Comparison of ENCODE assay signal across 14 cellular contexts in genomic region chr6:25296217-25296905, GRCh38. TPM values are rescaled to one million over a fixed set of nuclear protein-coding genes. Genes with fewer than 3 reads are reported as not detected.
DNase-seq lines count a peak whose midpoint lies in the region; ATAC-seq and TF ChIP-seq lines count a peak whose summit lies in the region.
"Had no signal": no experiment of that assay in that cellular context is flagged by ENCODE, and none has a peak within 500 bp of the region (broad histone marks: within the 10 kb centered on the region; RNA-seq: fewer than 3 reads in every experiment).

No MANE protein-coding gene starts in this region.

- H3K9ac ChIP-seq in skeletal muscle tissue (ENCODE audit: low read depth in 1 of 3, low read length in 3 of 3), result no peak overlapping the region

- DNase-seq in GM12865 (ENCODE audit: low read depth), result peak; percentile 8
- DNase-seq in breast epithelium (ENCODE audit: low spot score in 2 of 2), result no peak
- peak; percentile 80 for DNase-seq in islet precursor cell
- no peak for DNase-seq in stimulated activated naive CD4-positive, alpha-beta T cell (lab: John Stamatoyannopoulos, UW)
- no peak for DNase-seq in EL
- DNase-seq: activated effector memory CD4-positive, alpha-beta T cell treated with Interleukin-2 at 50 U/mL for 16 hours; NCI-H1436; NCI-H446; stimulated activated naive CD8-positive, alpha-beta T cell treated with anti-CD3 and anti-CD28 coated beads, Interleukin-15, amount 100 ng/mL, for 72 hours had no signal

- intact Hi-C loops in breast epithelium (cut with DNase I; ENCODE audit: low total_unique reads), result no loop called here

- TF ChIP-seq POLR2A in breast epithelium (IDR thresholded peaks at IDR 0.05), result no peak

- H3K27ac ChIP-seq in breast epithelium, result peak overlapping the region; percentile 70 to 82
- peak overlapping the region; percentile 25 for H3K27ac ChIP-seq in skeletal muscle tissue (ENCODE audit: low read depth, low read length)

- no peaks in the 10 kb centered on the region for H3K36me3 ChIP-seq in breast epithelium
- no peaks in the 10 kb centered on the region for H3K36me3 ChIP-seq in skeletal muscle tissue (ENCODE audit: control insufficient read depth in 3 of 3, insufficient read depth in 3 of 3, low read length in 3 of 3)

- no peak for ATAC-seq in GM18870 (IDR thresholded peaks at IDR 0.05; ENCODE audit: unreplicated experiment)
- no peak for ATAC-seq in GM19463 (IDR thresholded peaks at IDR 0.05; ENCODE audit: unreplicated experiment)
- ATAC-seq: HCT116; K562; stimulated activated naive CD8-positive, alpha-beta T cell treated with anti-CD3 and anti-CD28 coated beads, Interleukin-15, amount 100 ng/mL, for 72 hours had no signal

- H3K27me3 ChIP-seq in breast epithelium (no peaks in the 10 kb centered on the region), skeletal muscle tissue (ENCODE audit: control insufficient read depth in 3 of 3, insufficient read depth in 3 of 3, low read length in 3 of 3) (peaks cover 0 to 2% (median 0%) of the 10 kb centered on the region in 3 donors)

- H3K9me3 ChIP-seq in breast epithelium (no peaks in the 10 kb centered on the region), skeletal muscle tissue (ENCODE audit: control insufficient read depth in 3 of 3, low read length in 3 of 3) (no peaks in the 10 kb centered on the region)

- H3K4me3 ChIP-seq in GM12865 (ENCODE audit: low read depth, low read length), result no peak overlapping the region
- no peak overlapping the region for H3K4me3 ChIP-seq in breast epithelium
- H3K4me3 ChIP-seq in skeletal muscle tissue (ENCODE audit: low read length in 3 of 3), result no peak overlapping the region
- H3K4me3 ChIP-seq: K562 had no signal

- H3K4me1 ChIP-seq in breast epithelium (peaks cover 0 to 12% of the 10 kb centered on the region in 2 donors), skeletal muscle tissue (ENCODE audit: control insufficient read depth in 3 of 3, insufficient read depth in 3 of 3, low read length in 3 of 3) (peaks cover 0 to 7% (median 3%) of the 10 kb centered on the region in 3 donors)

- TF ChIP-seq CTCF in GM12865 (IDR thresholded peaks at IDR 0.05; ENCODE audit: insufficient read depth, low read depth, low read length, missing control alignments) (no peak), breast epithelium (IDR thresholded peaks at IDR 0.05) (no peak)

RNA-seq across cellular contexts. Expression of gene CARMIL1, which starts 17.2 kb away (rescaled TPM):
- total RNA-seq in breast epithelium, result 10 to 100 TPM; 23.6 to 53.0 (median 33.5) TPM
- total RNA-seq in skeletal muscle tissue, result 4.7 TPM

Comparison
In these comparisons a context has a peak if more than half of its experiments do, and no peak if none do; other contexts are left out.
1. DNase-seq: peak in GM12865 (single experiment) and islet precursor cell (single experiment); none in breast epithelium (0 of 2), stimulated activated naive CD4-positive, alpha-beta T cell (0 of 6) and EL (single experiment).